ENCODE assay signal across 8 cellular contexts in the genomic region with DNA sequence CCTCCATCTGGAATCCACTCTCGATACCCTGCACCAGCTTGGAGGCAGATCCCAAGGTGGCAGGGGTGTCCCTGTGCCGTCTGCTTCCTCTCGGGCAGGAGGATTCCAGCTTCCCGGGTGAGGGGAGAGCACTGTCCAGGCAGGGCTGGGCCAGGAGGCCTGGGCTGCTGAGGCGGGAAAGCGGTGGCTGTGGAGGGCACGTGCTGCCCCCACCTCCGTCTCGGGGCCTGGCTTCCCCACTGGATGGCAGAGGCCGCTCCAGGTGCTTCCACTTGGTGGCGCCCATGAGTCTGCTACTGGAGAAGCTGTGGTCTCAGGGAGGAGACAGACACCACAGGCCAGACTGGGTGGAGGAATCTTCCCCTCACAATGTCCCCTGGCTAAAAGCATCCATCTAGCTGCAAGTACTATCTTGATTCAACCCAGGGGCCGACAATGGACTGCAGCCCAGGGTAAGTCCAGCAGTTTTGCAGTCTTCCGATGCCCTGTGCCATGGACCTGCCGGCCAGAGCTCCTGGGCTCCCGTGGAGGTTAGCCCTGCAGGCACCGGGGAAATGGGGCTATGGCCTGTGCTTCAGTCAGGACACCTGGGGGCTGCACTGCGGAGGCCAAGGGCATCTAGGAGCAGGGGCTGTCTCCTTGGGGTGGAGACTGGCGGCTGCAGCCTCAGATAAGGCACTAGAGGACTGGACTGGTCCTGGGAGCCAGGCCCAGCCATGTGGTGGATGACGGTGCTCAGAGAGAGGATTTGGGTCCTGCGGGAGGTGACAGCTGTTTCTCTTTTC. TPM values are rescaled to one million over a fixed set of nuclear protein-coding genes. Genes with fewer than 3 reads are reported as not detected.
DNase-seq lines count a peak whose midpoint lies in the region; ATAC-seq, FAIRE-seq and TF ChIP-seq lines count a peak whose summit lies in the region.

No MANE protein-coding gene starts in this region.

- H3K4me1 Mint-ChIP-seq in CD14-positive monocyte = no peaks in the 10 kb centered on the region

- no peak overlapping the region for H3K27ac ChIP-seq in HL-60 (replicated peaks)

- peaks cover 2 to 5% (median 5%) of the 10 kb centered on the region in 3 donors for H3K27me3 Mint-ChIP-seq in CD14-positive monocyte (ENCODE audit: low read depth in 3 of 3)

- H3K27me3 ChIP-seq in HL-60 (ENCODE audit: insufficient read depth, poor library complexity, severe bottlenecking) = no peaks in the 10 kb centered on the region

- TF ChIP-seq CTCF in CD14-positive monocyte (IDR thresholded peaks at IDR 0.05) (peak; percentile 29), HL-60 (IDR thresholded peaks at IDR 0.05; ENCODE audit: insufficient read depth, low read length) (peak; percentile 11), D721Med (IDR thresholded peaks at IDR 0.05; ENCODE audit: insufficient read depth, missing control alignments) (no peak)

- no peak overlapping the region for H3K4me3 Mint-ChIP-seq in CD14-positive monocyte

- DNase-seq in CD14-positive monocyte (ENCODE audit: low spot score) = no peak
- peak in 1 of 2 experiments; percentile 60 for DNase-seq in HL-60 (ENCODE audit: low read depth in 1 of 2, low spot score in 1 of 2)
- peak; percentile 73 for DNase-seq in activated CD4-positive, alpha-beta T cell treated with anti-CD3 and anti-CD28 coated beads for 48 hours
- DNase-seq in posterior cingulate gyrus = peak; percentile 35 to 93 (median 68)
- no peak for DNase-seq in D721Med (ENCODE audit: insufficient read length, low spot score)
- no peak for DNase-seq in NCI-H187 (lab: John Stamatoyannopoulos, UW)

- H3K4me3 ChIP-seq in HL-60 (replicated peaks; ENCODE audit: insufficient read depth, low read length) = no peak overlapping the region

- FAIRE-seq in D721Med (lab: Jason Lieb, UNC) = no peak

- H3K36me3 Mint-ChIP-seq in CD14-positive monocyte = peaks cover 28 to 49% of the 10 kb centered on the region in 2 donors

- peak; percentile 34 for ATAC-seq in esophagus mucosa
- ATAC-seq in HG03342 (IDR thresholded peaks at IDR 0.05; ENCODE audit: unreplicated experiment) = no peak

- intact Hi-C loops in CD14-positive monocyte (cut with micrococcal nuclease) (no loop called here), posterior cingulate gyrus (cut with DNase I) (no loop called here)

- H3K27ac Mint-ChIP-seq in CD14-positive monocyte = no peak overlapping the region

- H3K9me3 Mint-ChIP-seq in CD14-positive monocyte = no peaks in the 10 kb centered on the region

RNA-seq across cellular contexts. Expression of a gene that starts 41.3 kb away (rescaled TPM):
- 1 to 10 TPM; 5.1 to 5.8 TPM for polyA plus RNA-seq in CD14-positive monocyte
- 35.7 TPM for total RNA-seq in esophagus mucosa

Comparison
In these comparisons a context has a peak if more than half of its experiments do, and no peak if none do; other contexts are left out.
1. DNase-seq: peak in activated CD4-positive, alpha-beta T cell treated with anti-CD3 and anti-CD28 coated beads for 48 hours (single experiment) and posterior cingulate gyrus (10 of 10); none in CD14-positive monocyte (single experiment), D721Med (single experiment) and NCI-H187 (0 of 2).